In the genomic region with DNA sequence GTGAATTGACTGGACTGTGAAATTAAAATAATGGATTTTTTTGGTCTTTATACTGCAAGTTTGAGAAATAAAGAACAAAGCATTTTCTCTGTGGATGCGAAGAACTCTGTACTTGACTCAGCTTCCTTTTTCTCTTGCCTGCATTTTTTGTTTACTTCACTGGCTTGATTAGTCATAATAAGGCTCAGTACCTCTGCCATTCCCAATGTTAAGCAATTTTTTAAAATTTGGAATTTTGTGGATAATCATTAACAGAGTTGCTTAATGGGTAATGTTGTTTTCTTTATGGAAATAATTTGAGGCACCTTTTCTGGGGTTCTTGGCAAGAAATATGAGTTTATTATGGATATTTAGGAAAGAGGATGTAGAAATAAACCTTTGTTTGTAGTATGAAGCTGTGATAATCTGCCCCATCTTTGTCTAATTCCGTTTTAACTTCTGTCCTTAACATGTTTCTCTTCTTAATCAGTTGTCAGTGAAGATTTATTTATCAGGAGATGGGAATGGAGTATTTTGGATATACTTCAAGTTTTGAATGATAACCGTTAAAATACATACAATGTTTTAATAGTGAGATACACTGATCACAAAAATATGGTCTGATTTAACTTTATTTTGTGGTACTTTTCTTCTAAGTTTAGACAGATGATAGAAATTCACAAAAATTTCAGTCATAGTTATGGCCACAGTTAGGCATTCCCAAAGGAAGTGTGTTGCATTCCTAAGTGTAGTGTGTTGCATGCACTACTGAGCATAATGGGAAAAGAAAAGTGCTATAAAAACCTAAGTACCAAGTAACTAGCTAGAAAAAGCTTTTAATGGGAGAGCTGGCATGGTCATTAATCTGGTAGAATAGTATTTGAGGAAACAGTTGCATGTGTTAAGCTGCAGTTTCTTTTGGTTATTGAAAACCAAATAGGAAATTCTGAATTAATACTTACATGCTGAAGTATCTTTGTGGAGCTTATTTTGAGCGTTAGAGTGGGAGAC, we compare ENCODE assay signal across 10 cellular contexts. TPM values are rescaled to one million over a fixed set of nuclear protein-coding genes. Genes with fewer than 3 reads are reported as not detected.
A peak's percentile ranks its signal among the peaks of the same experiment; 100 is the strongest.
DNase-seq lines count a peak whose midpoint lies in the region; ATAC-seq, FAIRE-seq and TF ChIP-seq lines count a peak whose summit lies in the region.
"Had no signal": no experiment of that assay in that cellular context is flagged by ENCODE, and none has a peak within 500 bp of the region (broad histone marks: within the 10 kb centered on the region; RNA-seq: fewer than 3 reads in every experiment).

No MANE protein-coding gene starts in this region.

- no peaks in the 10 kb centered on the region for H3K9me3 ChIP-seq in A549
- no peaks in the 10 kb centered on the region for H3K9me3 ChIP-seq in suprapubic skin
- H3K9me3 ChIP-seq in ovary: no peaks in the 10 kb centered on the region

- DNase-seq in A549 (ENCODE audit: low read depth in 1 of 2, low spot score in 1 of 2) (peak; percentile 35 to 39), GM12865 (ENCODE audit: low read depth) (peak; percentile 23), immature natural killer cell (no peak), suprapubic skin (ENCODE audit: low spot score in 2 of 2) (no peak), ovary (no peak)
- no peak for DNase-seq in activated CD4-positive, alpha-beta memory T cell treated with anti-CD3 and anti-CD28 coated beads for 36 hours
- DNase-seq in effector CD8-positive, alpha-beta T cell (lab: John Stamatoyannopoulos, UW): no peak

- no peaks in the 10 kb centered on the region for H3K9me3 Mint-ChIP-seq in activated CD4-positive, alpha-beta memory T cell treated with anti-CD3 and anti-CD28 coated beads for 36 hours
- H3K9me3 Mint-ChIP-seq in immature natural killer cell: no peaks in the 10 kb centered on the region

- peaks cover 72% of the 10 kb centered on the region for H3K4me1 Mint-ChIP-seq in activated CD4-positive, alpha-beta memory T cell treated with anti-CD3 and anti-CD28 coated beads for 36 hours (ENCODE audit: low read depth)
- H3K4me1 Mint-ChIP-seq in immature natural killer cell: peaks cover 62 to 85% of the 10 kb centered on the region in 2 donors

- no peaks in the 10 kb centered on the region for H3K27me3 Mint-ChIP-seq in activated CD4-positive, alpha-beta memory T cell treated with anti-CD3 and anti-CD28 coated beads for 36 hours
- H3K27me3 Mint-ChIP-seq in immature natural killer cell (ENCODE audit: low read depth in 3 of 3): peaks cover 0 to 3% (median 0%) of the 10 kb centered on the region in 3 donors

- POLR2A ChIA-PET in A549 (lab: Yijun Ruan, JAX): no interaction called here
- POLR2A ChIA-PET in activated CD4-positive, alpha-beta memory T cell treated with anti-CD3 and anti-CD28 coated beads for 36 hours (lab: Charles Lee): interaction anchor here (1.0 to 1.4 kb wide), 4 partner anchors 12 to 29 kb away, joined by 3 to 4 read pairs (median 4); no protein-coding TSS in a partner anchor

- no peak for TF ChIP-seq RAD21 in A549 (conservative IDR thresholded peaks at IDR 0.05 in 1 of 2, IDR thresholded peaks at IDR 0.05 in 1 of 2)

- intact Hi-C loops in activated CD4-positive, alpha-beta memory T cell treated with anti-CD3 and anti-CD28 coated beads for 36 hours (cut with micrococcal nuclease): loop anchor here (1.0 to 2.0 kb wide), 3 partner anchors 15 to 30 kb away; no protein-coding TSS in a partner anchor
- intact Hi-C loops in ovary (cut with DNase I): no loop called here

- no peaks in the 10 kb centered on the region for H3K36me3 ChIP-seq in suprapubic skin
- no peaks in the 10 kb centered on the region for H3K36me3 ChIP-seq in ovary

- no peak for TF ChIP-seq POLR2A in A549 (IDR thresholded peaks at IDR 0.05; ENCODE audit: low read length)
- no peak for TF ChIP-seq POLR2A in suprapubic skin (IDR thresholded peaks at IDR 0.05)
- no peak for TF ChIP-seq POLR2A in ovary (IDR thresholded peaks at IDR 0.05)

- FAIRE-seq in A549 (lab: Jason Lieb, UNC): peak; percentile 23

- TF ChIP-seq CTCF in A549 (IDR thresholded peaks at IDR 0.05) (no peak), GM12865 (IDR thresholded peaks at IDR 0.05; ENCODE audit: insufficient read depth, low read depth, low read length, missing control alignments) (no peak), suprapubic skin (IDR thresholded peaks at IDR 0.05) (no peak), ovary (IDR thresholded peaks at IDR 0.05) (no peak)

- H3K36me3 Mint-ChIP-seq in activated CD4-positive, alpha-beta memory T cell treated with anti-CD3 and anti-CD28 coated beads for 36 hours: peaks cover 2% of the 10 kb centered on the region
- no peaks in the 10 kb centered on the region for H3K36me3 Mint-ChIP-seq in immature natural killer cell

- peak overlapping the region; percentile 75 for H3K4me2 ChIP-seq in A549

- H3K27ac ChIP-seq in A549 (peak overlapping the region; percentile 28 to 76; a peak in 5 of 6 replicates), suprapubic skin (no peak overlapping the region), ovary (no peak overlapping the region)
- H3K27ac ChIP-seq: HL-60 had no signal

- H3K4me3 ChIP-seq in A549: peak overlapping the region; percentile 23
- peak overlapping the region; percentile 46; the same call in 1 of the 2 replicates for H3K4me3 ChIP-seq in GM12865 (ENCODE audit: low read depth, low read length)
- no peak overlapping the region for H3K4me3 ChIP-seq in suprapubic skin
- no peak overlapping the region for H3K4me3 ChIP-seq in ovary
- H3K4me3 ChIP-seq: lung had no signal

- ATAC-seq in A549: peak; percentile 62 to 67; a peak in 5 of 6 replicates
- no peak for ATAC-seq in GM18870 (IDR thresholded peaks at IDR 0.05; ENCODE audit: unreplicated experiment)

- 4% methylated on average over 4 of the region's 4 CpGs for WGBS in A549 (ENCODE audit: missing lambda C conversion rate)
- WGBS in suprapubic skin: 31% methylated on average over 4 of the region's 4 CpGs
- WGBS in ovary, 3 donors: 22 to 27% (median 26%) methylated on average over 4 of the region's 4 CpGs

- H3K27me3 ChIP-seq in suprapubic skin: no peaks in the 10 kb centered on the region
- no peaks in the 10 kb centered on the region for H3K27me3 ChIP-seq in ovary

- H3K27ac Mint-ChIP-seq in activated CD4-positive, alpha-beta memory T cell treated with anti-CD3 and anti-CD28 coated beads for 36 hours: peak overlapping the region; percentile 47
- H3K27ac Mint-ChIP-seq in immature natural killer cell: peak overlapping the region in 4 of 6 donors; percentile 12 to 65 (median 31)

- CTCF ChIA-PET in A549 (lab: Yijun Ruan, JAX): interaction anchor here (0.7 to 1.9 kb wide), 8 partner anchors 18 to 338 kb away, joined by 3 to 8 read pairs (median 5); no protein-coding TSS in a partner anchor
- CTCF ChIA-PET in activated CD4-positive, alpha-beta memory T cell treated with anti-CD3 and anti-CD28 coated beads for 36 hours (lab: Charles Lee): interaction anchor here (0.7 to 3.8 kb wide), 7 partner anchors 9 to 35 kb away, joined by 3 to 16 read pairs (median 5); no protein-coding TSS in a partner anchor

- H3K4me3 Mint-ChIP-seq in activated CD4-positive, alpha-beta memory T cell treated with anti-CD3 and anti-CD28 coated beads for 36 hours: peak overlapping the region; percentile 62
- peak overlapping the region in 3 of 5 donors; percentile 3 to 71 (median 16) for H3K4me3 Mint-ChIP-seq in immature natural killer cell

- TF ChIP-seq EP300 in A549 (IDR thresholded peaks at IDR 0.05) (no peak), suprapubic skin (IDR thresholded peaks at IDR 0.05) (no peak), ovary (IDR thresholded peaks at IDR 0.05) (no peak)

- H3K4me1 ChIP-seq in A549: peaks cover 79% of the 10 kb centered on the region
- H3K4me1 ChIP-seq in suprapubic skin: peaks cover 44% of the 10 kb centered on the region
- H3K4me1 ChIP-seq in ovary (ENCODE audit: insufficient read depth): peaks cover 5% of the 10 kb centered on the region

TF ChIP-seq in A549, 52 proteins besides CTCF, POLR2A, EP300 and RAD21 (continues in another document):
- TF ChIP-seq, protein P1, sequence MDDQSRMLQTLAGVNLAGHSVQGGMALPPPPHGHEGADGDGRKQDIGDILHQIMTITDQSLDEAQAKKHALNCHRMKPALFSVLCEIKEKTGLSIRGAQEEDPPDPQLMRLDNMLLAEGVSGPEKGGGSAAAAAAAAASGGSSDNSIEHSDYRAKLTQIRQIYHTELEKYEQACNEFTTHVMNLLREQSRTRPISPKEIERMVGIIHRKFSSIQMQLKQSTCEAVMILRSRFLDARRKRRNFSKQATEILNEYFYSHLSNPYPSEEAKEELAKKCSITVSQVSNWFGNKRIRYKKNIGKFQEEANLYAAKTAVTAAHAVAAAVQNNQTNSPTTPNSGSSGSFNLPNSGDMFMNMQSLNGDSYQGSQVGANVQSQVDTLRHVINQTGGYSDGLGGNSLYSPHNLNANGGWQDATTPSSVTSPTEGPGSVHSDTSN (IDR thresholded peaks at IDR 0.05): no peak
- TF ChIP-seq RNF2 (IDR thresholded peaks at IDR 0.05; ENCODE audit: borderline replicate concordance, low read depth) (no peak), PHF8 (IDR thresholded peaks at IDR 0.05; ENCODE audit: borderline replicate concordance, low read depth) (no peak), ESRRA (IDR thresholded peaks at IDR 0.05; ENCODE audit: borderline replicate concordance, low read length) (no peak), KDM5A (IDR thresholded peaks at IDR 0.05) (no peak), ZC3H11A (IDR thresholded peaks at IDR 0.05) (no peak), GATA3 (IDR thresholded peaks at IDR 0.05; ENCODE audit: borderline replicate concordance) (no peak; the same call in 1 of the 2 replicates), SMC3 (IDR thresholded peaks at IDR 0.05) (no peak), MAZ (IDR thresholded peaks at IDR 0.05; ENCODE audit: borderline replicate concordance, low read depth, low read length) (no peak), NFE2L2 (conservative IDR thresholded peaks at IDR 0.05; ENCODE audit: low read length) (no peak), EHF (CRISPR knock-in tag; IDR thresholded peaks at IDR 0.05) (no peak)
- TF ChIP-seq, protein P2, sequence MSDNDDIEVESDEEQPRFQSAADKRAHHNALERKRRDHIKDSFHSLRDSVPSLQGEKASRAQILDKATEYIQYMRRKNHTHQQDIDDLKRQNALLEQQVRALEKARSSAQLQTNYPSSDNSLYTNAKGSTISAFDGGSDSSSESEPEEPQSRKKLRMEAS (IDR thresholded peaks at IDR 0.05): peak; percentile 2; the same call in 1 of the 2 replicates

RNA-seq across cellular contexts. Expression of a gene that starts 27.7 kb away (rescaled TPM):
- 98.0 and 175 TPM in 2 replicates for polyA plus RNA-seq in A549 (2011; rRNA removed)
- 61.5 and 98.3 TPM in 2 replicates for polyA plus RNA-seq in A549 (2012; cell fraction: cytosol; rRNA removed)
- polyA plus RNA-seq in A549 (2012; cell fraction: nucleus; rRNA removed): 114 and 124 TPM in 2 replicates
- polyA plus RNA-seq in A549 (2017; fragmentation: RNase III; extraction: RNeasy Plus Mini Kit Qiagen cat#74134 plus additional on column Dnase treatment): 83.8 to 88.4 TPM (median 87.4 TPM) in 3 replicates
- polyA minus RNA-seq in A549 (2011; rRNA and poly(A)+ RNA removed): 625 and 790 TPM in 2 replicates
- 100 to 1,000 TPM; 139 to 140 TPM for total RNA-seq in activated CD4-positive, alpha-beta memory T cell treated with anti-CD3 and anti-CD28 coated beads for 36 hours
- polyA plus RNA-seq in immature natural killer cell: 10 to 100 TPM in 1 of 3 donors, 1 to 10 TPM in 2; 7.5 to 46.5 (median 8.6) TPM
- 100 to 1,000 TPM; 368 to 724 (median 435) TPM for total RNA-seq in suprapubic skin
- 100 to 1,000 TPM in 4 of 7 donors, 10 to 100 TPM in 3; 79.6 to 144 (median 102) TPM for total RNA-seq in ovary
- polyA plus RNA-seq in ovary: 10 to 100 TPM; 26.0 to 88.6 TPM

Comparison
In these comparisons a context has a peak if more than half of its experiments do, and no peak if none do; other contexts are left out.
1. DNase-seq: peak in A549 (2 of 2) and GM12865 (single experiment); none in activated CD4-positive, alpha-beta memory T cell treated with anti-CD3 and anti-CD28 coated beads for 36 hours (single experiment), immature natural killer cell (0 of 3), suprapubic skin (0 of 2), effector CD8-positive, alpha-beta T cell (single experiment) and ovary (0 of 5).
2. H3K27ac ChIP-seq: peak in A549 (2 of 2); none in suprapubic skin (single experiment) and ovary (0 of 2).
3. H3K4me3 ChIP-seq: peak in A549 (single experiment) and GM12865 (single experiment); none in suprapubic skin (single experiment) and ovary (single experiment).